30 cellular contexts compared by ENCODE assay signal in genomic region chr18:75140296-75140695, GRCh38.
"Had no signal": no experiment of that assay in that cellular context is flagged by ENCODE, and none has a peak within 500 bp of the region (broad histone marks: within the 10 kb centered on the region; RNA-seq: fewer than 3 reads in every experiment).

No MANE protein-coding gene starts in this region.

- ATAC-seq: esophagus mucosa; foreskin keratinocyte; gastroesophageal sphincter; heart right ventricle; mucosa of descending colon; right cardiac atrium; stimulated activated naive B cell treated with anti-CD40 and anti-IgM and Interleukin-4, amounts not matched to agents 10 μg/mL and 1 μg/mL and 100 μg/mL, for 72 hours had no signal

- DNase-seq: cerebellar nuclear complex; effector CD4-positive, alpha-beta T cell; foreskin keratinocyte; glutamatergic neuron; heart right ventricle; hypothalamus; immature natural killer cell; islet precursor cell; kidney glomerular epithelial cell; mucosa of descending colon; naive B cell; right cardiac atrium; stimulated activated CD4-positive, alpha-beta T cell treated with anti-CD3 and anti-CD28 coated beads, Interleukin-15, amount 100 ng/mL, for 24 hours; stimulated activated CD4-positive, alpha-beta T cell treated with anti-CD3 and anti-CD28 coated beads, Interleukin-2, amount 100 ng/mL, for 48 hours; stimulated activated naive B cell treated with anti-CD40 and anti-IgM and Interleukin-4, amounts not matched to agents 10 μg/mL and 1 μg/mL and 100 μg/mL, for 72 hours; trophoblast cell had no signal

- H3K27me3 ChIP-seq: foreskin keratinocyte, gastroesophageal sphincter, heart right ventricle, neutrophil, vagina had no signal

- H3K27ac Mint-ChIP-seq: memory B cell; mesothelial cell of epicardium; natural killer cell treated with Interleukin-12 subunit alpha and Interleukin-12 subunit beta and Interleukin-15 and Interleukin-18, amount 100 ng/mL, for 72 hours; stimulated activated naive B cell treated with anti-CD40 and anti-IgM and Interleukin-4, amounts not matched to agents 10 μg/mL and 1 μg/mL and 100 μg/mL, for 72 hours; stimulated activated naive CD8-positive, alpha-beta T cell treated with anti-CD3 and anti-CD28 coated beads, Interleukin-15, Interleukin-2, amounts not matched to agents 100 ng/mL and 50 ng/mL, for 24 hours had no signal

- H3K27ac ChIP-seq: dorsolateral prefrontal cortex, epithelial cell of prostate, foreskin keratinocyte, gastroesophageal sphincter, heart right ventricle, neutrophil, prostate gland, skin epidermis, vagina had no signal

- H3K4me1 ChIP-seq: foreskin keratinocyte, gastroesophageal sphincter, heart right ventricle, prostate gland, vagina had no signal

- H3K4me3 ChIP-seq: dorsolateral prefrontal cortex, gastroesophageal sphincter, heart right ventricle, lung, mucosa of descending colon, prostate gland, skin epidermis, vagina had no signal

- H3K9me3 ChIP-seq: neutrophil, prostate gland, vagina had no signal

- H3K36me3 Mint-ChIP-seq: memory B cell; naive B cell; natural killer cell treated with Interleukin-12 subunit alpha and Interleukin-12 subunit beta and Interleukin-15 and Interleukin-18, amount 100 ng/mL, for 72 hours; stimulated activated naive B cell treated with anti-CD40 and anti-IgM and Interleukin-4, amounts not matched to agents 10 μg/mL and 1 μg/mL and 100 μg/mL, for 72 hours had no signal

- H3K36me3 ChIP-seq: gastroesophageal sphincter, heart right ventricle, neutrophil, prostate gland, vagina had no signal

- H3K4me3 Mint-ChIP-seq: immature natural killer cell; memory B cell; mesothelial cell of epicardium; naive B cell; natural killer cell treated with Interleukin-12 subunit alpha and Interleukin-12 subunit beta and Interleukin-15 and Interleukin-18, amount 100 ng/mL, for 72 hours; neural crest cell; stimulated activated naive B cell treated with anti-CD40 and anti-IgM and Interleukin-4, amounts not matched to agents 10 μg/mL and 1 μg/mL and 100 μg/mL, for 72 hours; stimulated activated naive CD8-positive, alpha-beta T cell treated with anti-CD3 and anti-CD28 coated beads, Interleukin-15, Interleukin-2, amounts not matched to agents 100 ng/mL and 50 ng/mL, for 24 hours had no signal

- H3K4me1 Mint-ChIP-seq: immature natural killer cell; naive B cell; neural crest cell; stimulated activated naive B cell treated with anti-CD40 and anti-IgM and Interleukin-4, amounts not matched to agents 10 μg/mL and 1 μg/mL and 100 μg/mL, for 72 hours had no signal

- H3K27me3 Mint-ChIP-seq: stimulated activated naive CD8-positive, alpha-beta T cell treated with anti-CD3 and anti-CD28 coated beads, Interleukin-15, Interleukin-2, amounts not matched to agents 100 ng/mL and 50 ng/mL, for 24 hours had no signal
